Comparison of ENCODE assay signal across 27 cellular contexts in the genomic region with DNA sequence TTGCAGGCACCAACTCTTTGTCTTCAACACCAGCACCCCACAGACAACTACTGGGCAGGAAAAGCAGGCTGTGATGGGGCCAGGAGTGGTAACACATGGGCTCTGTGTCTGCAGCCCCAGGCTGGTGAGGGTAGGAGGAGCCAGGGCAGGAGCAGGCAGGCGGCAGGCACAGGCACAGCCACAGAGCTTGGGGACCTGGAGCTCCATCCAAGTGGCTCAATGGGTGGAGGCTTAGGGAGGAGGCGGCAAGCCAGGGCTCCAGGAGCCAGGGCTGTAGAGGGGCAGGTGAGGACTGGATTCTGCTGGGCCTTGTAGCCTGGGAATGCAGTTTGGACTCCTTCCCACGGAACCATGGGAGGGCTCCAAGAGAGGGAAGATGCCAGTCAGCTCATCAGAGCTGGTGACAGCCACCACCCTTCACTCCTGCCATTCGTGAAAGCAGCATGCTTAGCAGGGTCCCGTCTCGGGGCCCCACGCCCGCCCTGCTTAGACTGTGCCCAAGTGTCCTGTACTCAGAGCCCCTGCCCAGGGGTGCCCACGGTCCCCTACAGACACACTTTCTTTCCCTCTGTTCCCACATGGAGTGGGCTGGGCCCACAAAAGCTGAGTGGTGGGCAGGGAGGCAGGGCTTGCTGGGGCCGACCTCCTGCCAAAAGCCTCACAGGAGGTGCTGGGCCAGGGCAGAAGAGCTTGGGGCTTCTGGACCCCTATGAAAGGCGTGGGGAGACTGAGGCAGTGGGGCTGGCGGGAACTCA. TPM values are rescaled to one million over a fixed set of nuclear protein-coding genes. Genes with fewer than 3 reads are reported as not detected.
DNase-seq lines count a peak whose midpoint lies in the region; ATAC-seq and TF ChIP-seq lines count a peak whose summit lies in the region.
"Had no signal": no experiment of that assay in that cellular context is flagged by ENCODE, and none has a peak within 500 bp of the region (broad histone marks: within the 10 kb centered on the region; RNA-seq: fewer than 3 reads in every experiment).

No MANE protein-coding gene starts in this region.

- TF ChIP-seq POLR2A in right lobe of liver (IDR thresholded peaks at IDR 0.05) (no peak), spleen (IDR thresholded peaks at IDR 0.05) (no peak)

- DNase-seq in DND-41 (no peak), right lobe of liver (no peak), spleen (no peak), NCI-H2227 treated with DMSO at 0.1 percent for 48 hours (lab: John Stamatoyannopoulos, UW) (no peak)
- DNase-seq in activated CD4-positive, alpha-beta T cell treated with anti-CD3 and anti-CD28 coated beads, Interleukin-2, amount 50 U/mL, for 4 hours = no peak
- DNase-seq: activated CD4-positive, alpha-beta T cell treated with anti-CD3 and anti-CD28 coated beads, Interleukin-2, amount 10 ng/mL, durations not matched to agents 24 days and 14 days; Calu3; foreskin fibroblast; NCI-H1694 treated with DMSO at 0.1 percent for 48 hours; NCI-H2171 treated with DMSO at 0.1 percent for 48 hours; NCI-H524 treated with DMSO at 0.1 percent for 48 hours; nephron progenitor cell; stimulated activated CD8-positive, alpha-beta memory T cell treated with anti-CD3 and anti-CD28 coated beads, Interleukin-4, amount 100 ng/mL, for 48 hours; WERI-Rb-1 had no signal

- TF ChIP-seq CTCF in DND-41 (IDR thresholded peaks at IDR 0.05; ENCODE audit: borderline replicate concordance, extremely low read depth, low read length, poor library complexity, severe bottlenecking) (no peak), right lobe of liver (IDR thresholded peaks at IDR 0.05) (no peak), spleen (IDR thresholded peaks at IDR 0.05 in 8 of 11, conservative IDR thresholded peaks at IDR 0.05 in 3 of 11) (no peak)

- H3K4me3 ChIP-seq in DND-41 (ENCODE audit: low read depth in 1 of 2, low read length in 2 of 2) = no peak overlapping the region
- no peak overlapping the region for H3K4me3 ChIP-seq in right lobe of liver
- H3K4me3 ChIP-seq in spleen = no peak overlapping the region
- H3K4me3 ChIP-seq: cardiac muscle cell, dorsolateral prefrontal cortex, GM12878, HAP-1, pancreas had no signal

- H3K4me1 Mint-ChIP-seq in dendritic cell treated with granulocyte-macrophage colony-stimulating factor and Interleukin-4, amounts not matched to agents 40 ng/mL and 50 ng/mL, for 4 days (ENCODE audit: low read depth) = peaks cover 18% of the 10 kb centered on the region
- H3K4me1 Mint-ChIP-seq: activated CD4-positive, alpha-beta T cell treated with anti-CD3 and anti-CD28 coated beads, Interleukin-2, amount 10 ng/mL, durations not matched to agents 24 days and 14 days; activated naive CD4-positive, alpha-beta T cell treated with anti-CD3 and anti-CD28 coated beads, Interleukin-2, amount 50 U/mL, for 24 hours; nephron progenitor cell had no signal

- ATAC-seq in DND-41 (ENCODE audit: insufficient read depth, low read depth) (no peak), right lobe of liver (peak in 1 of 4 donors; percentile 2), GM19452 (IDR thresholded peaks at IDR 0.05; ENCODE audit: unreplicated experiment) (no peak)
- ATAC-seq: SK-N-SH treated with all-trans-retinoic acid at 6 μM for 48 hours had no signal

- no peak overlapping the region for H2AFZ ChIP-seq in DND-41 (ENCODE audit: low read depth, low read length)

- peaks cover 82% of the 10 kb centered on the region for H3K36me3 ChIP-seq in DND-41 (ENCODE audit: insufficient read depth, low read length)
- peaks cover 8 to 100% (median 67%) of the 10 kb centered on the region in 4 donors for H3K36me3 ChIP-seq in right lobe of liver
- H3K36me3 ChIP-seq in spleen = peaks cover 3 to 98% (median 76%) of the 10 kb centered on the region in 6 donors

- H3K27me3 Mint-ChIP-seq in dendritic cell treated with granulocyte-macrophage colony-stimulating factor and Interleukin-4, amounts not matched to agents 40 ng/mL and 50 ng/mL, for 4 days = no peaks in the 10 kb centered on the region
- H3K27me3 Mint-ChIP-seq: activated CD4-positive, alpha-beta T cell treated with anti-CD3 and anti-CD28 coated beads, Interleukin-2, amount 10 ng/mL, durations not matched to agents 24 days and 14 days; activated naive CD4-positive, alpha-beta T cell treated with anti-CD3 and anti-CD28 coated beads, Interleukin-2, amount 50 U/mL, for 24 hours had no signal

- H3K79me2 ChIP-seq in DND-41 (ENCODE audit: insufficient read depth, low read length) = no peaks in the 10 kb centered on the region

- H3K9ac ChIP-seq in DND-41 (ENCODE audit: low read depth, low read length) = no peak overlapping the region

- intact Hi-C loops in dendritic cell treated with granulocyte-macrophage colony-stimulating factor and Interleukin-4, amounts not matched to agents 40 ng/mL and 50 ng/mL, for 4 days (cut with micrococcal nuclease) = no loop called here
- intact Hi-C loops in right lobe of liver (cut with DNase I) = loop anchor here in 1 of 2 donors (10.0 kb wide), 1 partner anchor 45 kb away; no protein-coding TSS in a partner anchor
- intact Hi-C loops in spleen (cut with DNase I; ENCODE audit: low total_unique reads) = no loop called here

- H3K36me3 Mint-ChIP-seq in dendritic cell treated with granulocyte-macrophage colony-stimulating factor and Interleukin-4, amounts not matched to agents 40 ng/mL and 50 ng/mL, for 4 days (ENCODE audit: low read depth) = peaks cover 100% of the 10 kb centered on the region

- WGBS in right lobe of liver (ENCODE audit: insufficient coverage, low coverage, low lambda C conversion rate, missing lambda C conversion rate) = 100% methylated on average over 1 of the region's 12 CpGs
- WGBS in spleen, 5 donors = 90 to 97% (median 93%) methylated on average over 11 to 12 of the region's 12 CpGs

- H3K4me3 Mint-ChIP-seq in dendritic cell treated with granulocyte-macrophage colony-stimulating factor and Interleukin-4, amounts not matched to agents 40 ng/mL and 50 ng/mL, for 4 days = no peak overlapping the region
- H3K4me3 Mint-ChIP-seq: activated CD4-positive, alpha-beta T cell treated with anti-CD3 and anti-CD28 coated beads, Interleukin-2, amount 10 ng/mL, durations not matched to agents 24 days and 14 days; activated naive CD4-positive, alpha-beta T cell treated with anti-CD3 and anti-CD28 coated beads, Interleukin-2, amount 50 U/mL, for 24 hours; nephron progenitor cell had no signal

- H3K9me3 ChIP-seq in DND-41 (ENCODE audit: insufficient read depth, low read length, severe bottlenecking) (no peaks in the 10 kb centered on the region), right lobe of liver (no peaks in the 10 kb centered on the region), spleen (no peaks in the 10 kb centered on the region)
- H3K9me3 ChIP-seq: HAP-1, pancreas had no signal

- H3K27ac ChIP-seq in DND-41 (ENCODE audit: low read length) (peak overlapping the region; percentile 33; the same call in 1 of the 2 replicates), right lobe of liver (peak overlapping the region in 2 of 3 donors; percentile 8 to 62), spleen (peak overlapping the region; percentile 29 to 86 (median 76))
- H3K27ac ChIP-seq: cardiac muscle cell, epithelial cell of prostate, pancreas, WERI-Rb-1 had no signal

- H3K9me3 Mint-ChIP-seq in dendritic cell treated with granulocyte-macrophage colony-stimulating factor and Interleukin-4, amounts not matched to agents 40 ng/mL and 50 ng/mL, for 4 days = peaks cover 5% of the 10 kb centered on the region
- H3K9me3 Mint-ChIP-seq: activated naive CD4-positive, alpha-beta T cell treated with anti-CD3 and anti-CD28 coated beads, Interleukin-2, amount 50 U/mL, for 24 hours; nephron progenitor cell had no signal

- H3K27me3 ChIP-seq in DND-41 (ENCODE audit: insufficient read depth, low read length, poor library complexity) (no peaks in the 10 kb centered on the region), right lobe of liver (no peaks in the 10 kb centered on the region), spleen (replicated peaks in 1 of 7) (no peaks in the 10 kb centered on the region)
- H3K27me3 ChIP-seq: cardiac muscle cell, dorsolateral prefrontal cortex, pancreas had no signal

- no peaks in the 10 kb centered on the region for H3K4me1 ChIP-seq in DND-41 (ENCODE audit: insufficient read depth, low read length)
- no peaks in the 10 kb centered on the region for H3K4me1 ChIP-seq in right lobe of liver
- H3K4me1 ChIP-seq in spleen = peaks cover 0 to 79% (median 20%) of the 10 kb centered on the region in 6 donors
- H3K4me1 ChIP-seq: HAP-1, pancreas had no signal

- H3K4me2 ChIP-seq in DND-41 (ENCODE audit: insufficient read depth, low read length) = no peak overlapping the region

- peak overlapping the region; percentile 17 for H3K27ac Mint-ChIP-seq in dendritic cell treated with granulocyte-macrophage colony-stimulating factor and Interleukin-4, amounts not matched to agents 40 ng/mL and 50 ng/mL, for 4 days
- H3K27ac Mint-ChIP-seq: activated CD4-positive, alpha-beta T cell treated with anti-CD3 and anti-CD28 coated beads, Interleukin-2, amount 10 ng/mL, durations not matched to agents 24 days and 14 days; activated naive CD4-positive, alpha-beta T cell treated with anti-CD3 and anti-CD28 coated beads, Interleukin-2, amount 50 U/mL, for 24 hours; nephron progenitor cell had no signal

- H4K20me1 ChIP-seq in DND-41 (ENCODE audit: insufficient read depth, low read length) = no peaks in the 10 kb centered on the region; the same call in 1 of the 2 replicates

RNA-seq across cellular contexts. Expression of a gene that starts 12.4 kb away (rescaled TPM):
- 100 to 1,000 TPM in 5 of 6 experiments, 10 to 100 TPM in 1; 91.1 to 278 (median 195) TPM for total RNA-seq in right lobe of liver
- 10 to 100 TPM; 32.5 to 51.9 (median 34.7) TPM for total RNA-seq in spleen
- 10 to 100 TPM; 13.8 to 21.4 (median 15.2) TPM for polyA plus RNA-seq in spleen

RNA-seq across cellular contexts. Expression of a gene that starts 16.4 kb away (rescaled TPM):
- total RNA-seq in right lobe of liver (under 1 TPM; 0.15 to 0.84 (median 0.52) TPM), spleen (1 to 10 TPM; 1.3 to 5.2 (median 3.2) TPM)
- polyA plus RNA-seq in spleen = 1 to 10 TPM; 1.3 to 4.9 (median 2.8) TPM

RNA-seq across cellular contexts. Expression of a gene that starts 17.1 kb away (rescaled TPM):
- under 1 TPM in 2 of 6 experiments, not detected in 4; 0.05 to 0.07 TPM for total RNA-seq in right lobe of liver
- total RNA-seq in spleen = under 1 TPM in 1 of 7 donors, not detected in 6; 0.06 TPM
- polyA plus RNA-seq in spleen = under 1 TPM in 2 of 3 donors, not detected in 1; 0.02 TPM
- total RNA-seq: activated CD4-positive, alpha-beta T cell treated with anti-CD3 and anti-CD28 coated beads, Interleukin-2, amount 10 ng/mL, durations not matched to agents 24 days and 14 days; Daoy; GM12878; LHCN-M2; T-helper 2 cell treated with Interferon-gamma antibody and Interleukin-4, amounts not matched to agents 100 ng/mL and 5 ng/mL, for 36 hours had no signal

RNA-seq across cellular contexts. Expression of a gene that starts 30.1 kb away (rescaled TPM):
- total RNA-seq in right lobe of liver = 1 to 10 TPM; 1.8 to 7.1 (median 3.3) TPM
- 10 to 100 TPM in 2 of 7 donors, 1 to 10 TPM in 5; 7.7 to 12.7 (median 8.8) TPM for total RNA-seq in spleen
- polyA plus RNA-seq in spleen = 10 to 100 TPM; 16.3 to 19.6 (median 18.4) TPM

RNA-seq across cellular contexts. Expression of a gene that starts 55.3 kb away (rescaled TPM):
- total RNA-seq in right lobe of liver (10 to 100 TPM; 17.2 to 24.2 (median 19.9) TPM), spleen (10 to 100 TPM; 43.1 to 59.6 (median 49.8) TPM)
- 10 to 100 TPM; 23.7 to 32.4 (median 25.0) TPM for polyA plus RNA-seq in spleen
